In genomic region chr14:67573268-67574010, GRCh38 we compare ENCODE assay signal across 21 cellular contexts.
"Had no signal": no experiment of that assay in that cellular context is flagged by ENCODE, and none has a peak within 500 bp of the region (broad histone marks: within the 10 kb centered on the region; RNA-seq: fewer than 3 reads in every experiment).

No MANE protein-coding gene starts in this region.

- H3K4me1 Mint-ChIP-seq: activated naive CD4-positive, alpha-beta T cell treated with anti-CD3 and anti-CD28 coated beads, Interleukin-2, amount 50 U/mL, for 24 hours had no signal

- H3K4me3 ChIP-seq: cardiac muscle cell, esophagus squamous epithelium, heart right ventricle, tibial nerve, uterus had no signal

- H3K36me3 Mint-ChIP-seq: activated naive CD4-positive, alpha-beta T cell treated with anti-CD3 and anti-CD28 coated beads, Interleukin-2, amount 50 U/mL, for 24 hours; immature natural killer cell; naive thymus-derived CD8-positive, alpha-beta T cell had no signal

- H3K27ac Mint-ChIP-seq: immature natural killer cell had no signal

- H3K4me1 ChIP-seq: esophagus squamous epithelium, heart right ventricle, tibial nerve, uterus had no signal

- H3K9me3 Mint-ChIP-seq: activated naive CD4-positive, alpha-beta T cell treated with anti-CD3 and anti-CD28 coated beads, Interleukin-2, amount 50 U/mL, for 24 hours; activated T-cell treated with anti-CD3 and anti-CD28 coated beads, Interleukin-2, amount 50 U/mL, for 4 hours; immature natural killer cell; naive thymus-derived CD8-positive, alpha-beta T cell had no signal

- H3K27ac ChIP-seq: cardiac muscle cell, esophagus squamous epithelium, heart right ventricle, tibial nerve, uterus, VCaP had no signal

- H3K27me3 ChIP-seq: cardiac muscle cell, esophagus squamous epithelium, heart right ventricle, tibial nerve, uterus had no signal

- DNase-seq: activated CD4-positive, alpha-beta T cell treated with anti-CD3 and anti-CD28 coated beads, Interleukin-2, amount 50 U/mL, for 1 hour; activated CD4-positive, CD25-positive, alpha-beta regulatory T cell treated with anti-CD3 and anti-CD28 coated beads, Interleukin-2, amount 50 U/mL, for 72 hours; activated CD8-positive, alpha-beta memory T cell treated with anti-CD3 and anti-CD28 coated beads, Interleukin-2, amount 50 U/mL, for 4 hours; activated gamma-delta T cell; activated T-cell treated with anti-CD3 and anti-CD28 coated beads, Interleukin-2, amount 50 U/mL, for 4 hours; dermis blood vessel endothelial cell; effector memory CD4-positive, alpha-beta T cell; esophagus squamous epithelium; heart right ventricle; immature natural killer cell; mesendoderm; naive thymus-derived CD8-positive, alpha-beta T cell; retina; stimulated activated CD4-positive, alpha-beta T cell treated with anti-CD3 and anti-CD28 coated beads, Interleukin-15, amount 100 ng/mL, for 24 hours; stimulated activated CD4-positive, alpha-beta T cell treated with anti-CD3 and anti-CD28 coated beads, Interleukin-2, amount 100 ng/mL, for 48 hours; T-helper 2 cell; uterus had no signal

- H3K4me3 Mint-ChIP-seq: activated naive CD4-positive, alpha-beta T cell treated with anti-CD3 and anti-CD28 coated beads, Interleukin-2, amount 50 U/mL, for 24 hours; activated T-cell treated with anti-CD3 and anti-CD28 coated beads, Interleukin-2, amount 50 U/mL, for 4 hours; immature natural killer cell; naive thymus-derived CD8-positive, alpha-beta T cell had no signal

- ATAC-seq: activated T-cell treated with anti-CD3 and anti-CD28 coated beads, Interleukin-2, amount 50 U/mL, for 4 hours; heart right ventricle; naive thymus-derived CD8-positive, alpha-beta T cell had no signal

- H3K36me3 ChIP-seq: uterus had no signal

- H3K27me3 Mint-ChIP-seq: activated naive CD4-positive, alpha-beta T cell treated with anti-CD3 and anti-CD28 coated beads, Interleukin-2, amount 50 U/mL, for 24 hours had no signal

- H3K9me3 ChIP-seq: esophagus squamous epithelium, heart right ventricle, tibial nerve, uterus had no signal
